ENCODE assay signal across 8 cellular contexts in genomic region chr16:19523559-19524355, GRCh38. TPM values are rescaled to one million over a fixed set of nuclear protein-coding genes. Genes with fewer than 3 reads are reported as not detected.
DNase-seq lines count a peak whose midpoint lies in the region; ATAC-seq and TF ChIP-seq lines count a peak whose summit lies in the region.

Gene CCP110, plus strand, starts transcription at chr16:19523942. Its CDS starts 3,940 bp downstream, at chr16:19527882.

- H3K36me3 Mint-ChIP-seq in activated naive CD8-positive, alpha-beta T cell treated with anti-CD3 and anti-CD28 coated beads for 36 hours: peaks cover 19% of the 10 kb centered on the region

- H3K4me1 Mint-ChIP-seq in activated naive CD8-positive, alpha-beta T cell treated with anti-CD3 and anti-CD28 coated beads for 36 hours: peaks cover 26% of the 10 kb centered on the region

- no peaks in the 10 kb centered on the region for H4K20me1 ChIP-seq in SU-DHL-6 (ENCODE audit: low read depth, low read length)
- H4K20me1 ChIP-seq in osteoblast (ENCODE audit: insufficient read depth, low read length): peaks cover 10% of the 10 kb centered on the region

- peaks cover 53% of the 10 kb centered on the region for H3K79me2 ChIP-seq in SU-DHL-6 (ENCODE audit: insufficient read depth, low read length)
- H3K79me2 ChIP-seq in osteoblast (ENCODE audit: insufficient read depth, low read length): peaks cover 51% of the 10 kb centered on the region

- TF ChIP-seq POLR2A in testis (IDR thresholded peaks at IDR 0.05): no peak

- H3K9me3 Mint-ChIP-seq in activated naive CD8-positive, alpha-beta T cell treated with anti-CD3 and anti-CD28 coated beads for 36 hours: no peaks in the 10 kb centered on the region

- no peaks in the 10 kb centered on the region for H3K27me3 Mint-ChIP-seq in activated naive CD8-positive, alpha-beta T cell treated with anti-CD3 and anti-CD28 coated beads for 36 hours

- peak; percentile 65 for ATAC-seq in HG02678 (IDR thresholded peaks at IDR 0.05; ENCODE audit: unreplicated experiment)

- no peaks in the 10 kb centered on the region for H3K9me2 ChIP-seq in SU-DHL-6 (replicated peaks; ENCODE audit: insufficient read depth, low read length)

- H2AFZ ChIP-seq in SU-DHL-6 (ENCODE audit: low read depth, low read length, severe bottlenecking) (peak within 1 kb of the TSS; percentile 93), osteoblast (ENCODE audit: low read length) (peak within 1 kb of the TSS; percentile 98)

- H3F3A ChIP-seq in SU-DHL-6 (ENCODE audit: insufficient read depth): peaks cover 10% of the 10 kb centered on the region

- peak within 1 kb of the TSS; percentile 93 for H3K9ac ChIP-seq in SU-DHL-6 (ENCODE audit: low read length)

- H3K4me1 ChIP-seq in osteoblast (ENCODE audit: insufficient read depth, low read length) (peaks cover 28% of the 10 kb centered on the region), testis (peaks cover 17% of the 10 kb centered on the region)

- TF ChIP-seq CTCF in GM10266 (IDR thresholded peaks at IDR 0.05; ENCODE audit: control insufficient read depth, insufficient read depth, low read depth, missing control alignments): no peak
- TF ChIP-seq CTCF in SU-DHL-6 (IDR thresholded peaks at IDR 0.05; ENCODE audit: insufficient read depth, low read length, poor library complexity, severe bottlenecking): no peak
- TF ChIP-seq CTCF in osteoblast (IDR thresholded peaks at IDR 0.05; ENCODE audit: extremely low read depth, low read depth, low read length): no peak
- no peak for TF ChIP-seq CTCF in testis (IDR thresholded peaks at IDR 0.05)

- H3K36me3 ChIP-seq in SU-DHL-6 (ENCODE audit: low read length) (peaks cover 11% of the 10 kb centered on the region; the same call in 1 of the 2 replicates), osteoblast (ENCODE audit: insufficient read depth, low read length) (peaks cover 11% of the 10 kb centered on the region), testis (ENCODE audit: low read depth, missing control alignments) (no peaks in the 10 kb centered on the region)

- H3K4me2 ChIP-seq in SU-DHL-6 (ENCODE audit: low read depth, low read length, poor library complexity, severe bottlenecking) (peak within 1 kb of the TSS; percentile 88), osteoblast (ENCODE audit: insufficient read depth, low read length) (peak within 1 kb of the TSS; percentile 93)

- DNase-seq in GM10266 (ENCODE audit: extremely low spot score) (peak; percentile 89), NCI-H128 (lab: John Stamatoyannopoulos, UW; ENCODE audit: unreplicated experiment) (peak; percentile 84), head of caudate nucleus (peak; percentile 98 to 100 (median 99)), osteoblast (ENCODE audit: insufficient read length, low spot score, missing footprints) (peak; percentile 96), testis (peak; percentile 99)
- peak; percentile 95 for DNase-seq in activated naive CD8-positive, alpha-beta T cell treated with anti-CD3 and anti-CD28 coated beads for 36 hours

- intact Hi-C loops in head of caudate nucleus (cut with DNase I): loop anchor here (2.0 to 10.0 kb wide), 2 partner anchors 31 to 719 kb away; partner anchors contain the start of genes ARL6IP1 and VPS35L
- intact Hi-C loops in testis (cut with DNase I; ENCODE audit: low total_unique reads): no loop called here

- WGBS in testis, 2 donors: 0 to 1% methylated on average over 31 to 50 of the region's 51 CpGs

- H3K27me3 ChIP-seq in SU-DHL-6 (ENCODE audit: low read length) (no peaks in the 10 kb centered on the region), osteoblast (ENCODE audit: insufficient read depth, low read length) (no peaks in the 10 kb centered on the region), testis (no peaks in the 10 kb centered on the region)

- H3K4me3 ChIP-seq in SU-DHL-6 (ENCODE audit: insufficient read depth, low read length, poor library complexity, severe bottlenecking) (peak within 1 kb of the TSS; percentile 97), osteoblast (ENCODE audit: insufficient read depth, low read length) (peak within 1 kb of the TSS; percentile 96), testis (peak within 1 kb of the TSS; percentile 80 to 90)

- peak within 1 kb of the TSS; percentile 45; the same call in 1 of the 2 replicates for H3K27ac ChIP-seq in SU-DHL-6 (ENCODE audit: low read depth, low read length)
- H3K27ac ChIP-seq in osteoblast (ENCODE audit: low read depth, low read length): peak within 1 kb of the TSS; percentile 69
- peak within 1 kb of the TSS; percentile 54 to 74 for H3K27ac ChIP-seq in testis

- H3K4me3 Mint-ChIP-seq in activated naive CD8-positive, alpha-beta T cell treated with anti-CD3 and anti-CD28 coated beads for 36 hours: peak within 1 kb of the TSS; percentile 98

- H3K9me3 ChIP-seq in SU-DHL-6 (ENCODE audit: insufficient read depth, low read length) (no peaks in the 10 kb centered on the region), osteoblast (ENCODE audit: low read depth, low read length) (no peaks in the 10 kb centered on the region), testis (no peaks in the 10 kb centered on the region)

- peak within 1 kb of the TSS; percentile 92 for H3K27ac Mint-ChIP-seq in activated naive CD8-positive, alpha-beta T cell treated with anti-CD3 and anti-CD28 coated beads for 36 hours

RNA-seq across cellular contexts. Expression of gene CCP110, which starts in this region (rescaled TPM):
- 10 to 100 TPM; 28.7 to 30.4 TPM for total RNA-seq in activated naive CD8-positive, alpha-beta T cell treated with anti-CD3 and anti-CD28 coated beads for 36 hours
- total RNA-seq in osteoblast (8.3 and 11.8 TPM in 2 replicates), testis (10 to 100 TPM; 31.0 to 54.2 TPM)
- 55.7 TPM for polyA plus RNA-seq in testis (ENCODE audit: insufficient read depth, low read depth, low replicate concordance)

Comparison
In these comparisons a context has a peak if more than half of its experiments do, and no peak if none do; other contexts are left out.
1. Peak in every context shown above with its lines: DNase-seq, ATAC-seq, H3K4me3 ChIP-seq and H3K27ac ChIP-seq.